ENCODE assay signal across 13 cellular contexts in the genomic region with DNA sequence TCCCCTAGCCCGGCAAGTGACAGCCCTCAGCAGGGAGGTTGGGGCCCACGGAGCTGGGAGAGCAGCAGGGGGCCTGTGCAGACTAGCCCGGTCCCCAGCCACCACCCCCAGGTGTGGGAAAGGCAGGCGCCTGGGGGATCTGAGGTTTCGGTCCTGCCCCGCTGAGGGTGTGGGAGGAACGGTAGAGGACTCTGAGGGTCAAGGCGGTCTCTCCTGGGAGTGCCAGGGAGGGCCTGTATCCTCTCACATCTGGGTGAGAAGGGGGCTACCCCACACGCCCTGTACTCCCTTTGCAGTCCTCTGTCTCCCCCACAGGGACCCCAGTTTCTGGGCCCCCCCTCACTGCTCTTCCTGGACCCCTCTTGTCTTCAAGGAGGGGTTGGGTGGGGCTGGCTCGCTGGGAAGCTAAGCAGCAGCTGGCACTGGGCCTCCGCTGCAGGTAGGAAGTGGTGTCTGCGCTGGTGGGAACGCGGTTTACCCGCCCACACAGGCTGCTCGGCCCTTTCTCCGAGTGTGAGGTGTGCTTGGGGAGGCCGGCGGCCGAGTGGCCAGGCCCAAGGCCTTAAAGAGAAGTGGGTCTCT. TPM values are rescaled to one million over a fixed set of nuclear protein-coding genes. Genes with fewer than 3 reads are reported as not detected.
A peak's percentile ranks its signal among the peaks of the same experiment; 100 is the strongest.
DNase-seq lines count a peak whose midpoint lies in the region; ATAC-seq and TF ChIP-seq lines count a peak whose summit lies in the region.
"Had no signal": no experiment of that assay in that cellular context is flagged by ENCODE, and none has a peak within 500 bp of the region (broad histone marks: within the 10 kb centered on the region; RNA-seq: fewer than 3 reads in every experiment).

No MANE protein-coding gene starts in this region.

- H3K27me3 Mint-ChIP-seq in activated CD4-positive, alpha-beta memory T cell treated with anti-CD3 and anti-CD28 coated beads for 36 hours = no peaks in the 10 kb centered on the region
- H3K27me3 Mint-ChIP-seq in endodermal cell (ENCODE audit: insufficient read depth) = peaks cover 7% of the 10 kb centered on the region
- H3K27me3 Mint-ChIP-seq in stimulated activated naive CD8-positive, alpha-beta T cell treated with anti-CD3 and anti-CD28 coated beads, Interleukin-15, amount 100 ng/mL, for 72 hours = no peaks in the 10 kb centered on the region

- H3K79me2 ChIP-seq in SK-N-SH (ENCODE audit: insufficient read depth) = no peaks in the 10 kb centered on the region

- peak overlapping the region; percentile 93 for H3K4me3 Mint-ChIP-seq in activated CD4-positive, alpha-beta memory T cell treated with anti-CD3 and anti-CD28 coated beads for 36 hours
- no peak overlapping the region for H3K4me3 Mint-ChIP-seq in endodermal cell
- peak overlapping the region; percentile 92 to 98 for H3K4me3 Mint-ChIP-seq in stimulated activated naive CD8-positive, alpha-beta T cell treated with anti-CD3 and anti-CD28 coated beads, Interleukin-15, amount 100 ng/mL, for 72 hours

- ATAC-seq in SK-N-SH treated with all-trans-retinoic acid at 6 μM for 48 hours (no peak), HG03045 (IDR thresholded peaks at IDR 0.05; ENCODE audit: unreplicated experiment) (no peak), GM18867 (IDR thresholded peaks at IDR 0.05; ENCODE audit: unreplicated experiment) (no peak)
- ATAC-seq in stimulated activated naive CD8-positive, alpha-beta T cell treated with anti-CD3 and anti-CD28 coated beads, Interleukin-15, amount 100 ng/mL, for 72 hours = peak; percentile 21

- no peak overlapping the region for H2AFZ ChIP-seq in SK-N-SH (ENCODE audit: low read depth)

- H3K4me1 ChIP-seq in SK-N-SH (ENCODE audit: control insufficient read depth in 1 of 2, insufficient read depth in 2 of 2, low read depth in 1 of 2, low read length in 1 of 2) (peaks cover 20 to 36% of the 10 kb centered on the region in 2 experiments; a peak in 3 of 4 replicates), endodermal cell (ENCODE audit: control insufficient read depth, insufficient read depth, low read length) (no peaks in the 10 kb centered on the region)

- H3K9me3 ChIP-seq in SK-N-SH = no peaks in the 10 kb centered on the region
- H3K9me3 ChIP-seq in endodermal cell (ENCODE audit: control insufficient read depth, low read length) = no peaks in the 10 kb centered on the region

- H3K9me3 Mint-ChIP-seq in activated CD4-positive, alpha-beta memory T cell treated with anti-CD3 and anti-CD28 coated beads for 36 hours = no peaks in the 10 kb centered on the region
- H3K9me3 Mint-ChIP-seq in endodermal cell = no peaks in the 10 kb centered on the region
- no peaks in the 10 kb centered on the region for H3K9me3 Mint-ChIP-seq in stimulated activated naive CD8-positive, alpha-beta T cell treated with anti-CD3 and anti-CD28 coated beads, Interleukin-15, amount 100 ng/mL, for 72 hours

- WGBS in SK-N-SH (ENCODE audit: low lambda C conversion rate) = 82% methylated on average over 12 of the region's 20 CpGs
- 86 to 99% methylated on average over 9 to 20 of the region's 20 CpGs for WGBS in endodermal cell (ENCODE audit: insufficient coverage in 1 of 2, insufficient read length in 1 of 2), 2 experiments

- H3K4me1 Mint-ChIP-seq in activated CD4-positive, alpha-beta memory T cell treated with anti-CD3 and anti-CD28 coated beads for 36 hours (ENCODE audit: low read depth) = peaks cover 82% of the 10 kb centered on the region
- no peaks in the 10 kb centered on the region for H3K4me1 Mint-ChIP-seq in endodermal cell
- H3K4me1 Mint-ChIP-seq in stimulated activated naive CD8-positive, alpha-beta T cell treated with anti-CD3 and anti-CD28 coated beads, Interleukin-15, amount 100 ng/mL, for 72 hours = peaks cover 100% of the 10 kb centered on the region

- no peak for TF ChIP-seq RAD21 in SK-N-SH (IDR thresholded peaks at IDR 0.05; ENCODE audit: low read length)

- H3K4me3 ChIP-seq in SK-N-SH (ENCODE audit: low read depth in 2 of 2, low read length in 1 of 2) (no peak overlapping the region), endodermal cell (ENCODE audit: low read length) (no peak overlapping the region)
- H3K4me3 ChIP-seq: SK-N-MC had no signal

- no peak for TF ChIP-seq CTCF in SK-N-SH (IDR thresholded peaks at IDR 0.05)
- TF ChIP-seq CTCF in endodermal cell (conservative IDR thresholded peaks at IDR 0.05) = no peak

- no peak overlapping the region for H3K4me2 ChIP-seq in SK-N-SH

- H3K27me3 ChIP-seq in SK-N-SH (ENCODE audit: insufficient read depth) = no peaks in the 10 kb centered on the region
- no peaks in the 10 kb centered on the region for H3K27me3 ChIP-seq in endodermal cell (ENCODE audit: control insufficient read depth, insufficient read depth, low read length, poor library complexity, severe bottlenecking)

- peaks cover 8% of the 10 kb centered on the region for H3F3A ChIP-seq in SK-N-SH (replicated peaks; ENCODE audit: insufficient read depth)

- peak overlapping the region; percentile 100 for H3K27ac Mint-ChIP-seq in activated CD4-positive, alpha-beta memory T cell treated with anti-CD3 and anti-CD28 coated beads for 36 hours
- peak overlapping the region; percentile 55 for H3K27ac Mint-ChIP-seq in endodermal cell
- peak overlapping the region; percentile 94 to 95 for H3K27ac Mint-ChIP-seq in stimulated activated naive CD8-positive, alpha-beta T cell treated with anti-CD3 and anti-CD28 coated beads, Interleukin-15, amount 100 ng/mL, for 72 hours

- H3K27ac ChIP-seq in SK-N-SH (ENCODE audit: low read depth in 2 of 2, low read length in 1 of 2) (no peak overlapping the region), endodermal cell (ENCODE audit: low read depth, low read length) (no peak overlapping the region)
- H3K27ac ChIP-seq: SK-N-MC had no signal

- peaks cover 13% of the 10 kb centered on the region for H3K36me3 Mint-ChIP-seq in activated CD4-positive, alpha-beta memory T cell treated with anti-CD3 and anti-CD28 coated beads for 36 hours
- H3K36me3 Mint-ChIP-seq in endodermal cell (ENCODE audit: low read depth) = no peaks in the 10 kb centered on the region

- H3K36me3 ChIP-seq in SK-N-SH (replicated peaks in 1 of 2; ENCODE audit: control insufficient read depth in 1 of 2, insufficient read depth in 2 of 2, low read length in 1 of 2) = no peaks in the 10 kb centered on the region
- H3K36me3 ChIP-seq in endodermal cell (ENCODE audit: control insufficient read depth, insufficient read depth, low read length) = no peaks in the 10 kb centered on the region

- no peak for TF ChIP-seq EP300 in SK-N-SH (IDR thresholded peaks at IDR 0.05; ENCODE audit: borderline replicate concordance in 1 of 2, low read depth in 1 of 2, low read length in 1 of 2)

- CTCF ChIA-PET in SK-N-SH (lab: Yijun Ruan, JAX) = interaction anchor here (1.1 to 15.1 kb wide), 14 partner anchors 8 to 114 kb away, joined by 3 to 184 read pairs (median 14); a partner anchor contains a TSS
- CTCF ChIA-PET in activated CD4-positive, alpha-beta memory T cell treated with anti-CD3 and anti-CD28 coated beads for 36 hours (lab: Charles Lee) = interaction anchor here (0.8 to 8.5 kb wide), 12 partner anchors 9 to 99 kb away, joined by 3 to 113 read pairs (median 4); a partner anchor contains a TSS

- H3K9ac ChIP-seq in SK-N-SH = no peak overlapping the region
- H3K9ac ChIP-seq in endodermal cell (ENCODE audit: extremely low read depth, low read length, poor library complexity, severe bottlenecking) = no peak overlapping the region

- H3K9me2 ChIP-seq in SK-N-SH = no peaks in the 10 kb centered on the region

- no peaks in the 10 kb centered on the region for H4K20me1 ChIP-seq in SK-N-SH (ENCODE audit: insufficient read depth)

- POLR2A ChIA-PET in SK-N-SH (lab: Yijun Ruan, JAX) = interaction anchor here (1.6 to 1.8 kb wide), 2 partner anchors 10 to 29 kb away, joined by 3 to 11 read pairs; no protein-coding TSS in a partner anchor
- POLR2A ChIA-PET in activated CD4-positive, alpha-beta memory T cell treated with anti-CD3 and anti-CD28 coated beads for 36 hours (lab: Charles Lee) = interaction anchor here (1.3 to 12.2 kb wide), 6 partner anchors 9 to 88 kb away, joined by 3 to 103 read pairs (median 13); a partner anchor contains a TSS

- intact Hi-C loops in activated CD4-positive, alpha-beta memory T cell treated with anti-CD3 and anti-CD28 coated beads for 36 hours (cut with micrococcal nuclease) = no loop called here

- DNase-seq in SK-N-SH (peak; percentile 41), endodermal cell (no peak), DMS53 treated with DMSO at 0.1 percent for 48 hours (lab: John Stamatoyannopoulos, UW; ENCODE audit: unreplicated experiment) (no peak)
- DNase-seq in activated CD4-positive, alpha-beta memory T cell treated with anti-CD3 and anti-CD28 coated beads for 36 hours = peak; percentile 86
- peak; percentile 71 to 80 for DNase-seq in stimulated activated naive CD8-positive, alpha-beta T cell treated with anti-CD3 and anti-CD28 coated beads, Interleukin-15, amount 100 ng/mL, for 72 hours
- DNase-seq: anterior cingulate cortex, NCI-H146 had no signal

RNA-seq across cellular contexts. Expression of a gene that starts 15.4 kb away (rescaled TPM):
- 0.07 TPM in 1 of 2 replicates, not detected in the other for polyA plus RNA-seq in SK-N-SH (2012; rRNA removed)
- polyA plus RNA-seq in SK-N-SH (2012; cell fraction: cytosol; rRNA removed) = 0.16 TPM in 1 of 2 replicates, not detected in the other
- polyA plus RNA-seq in SK-N-SH (2012; cell fraction: nucleus; rRNA removed) = not detected in 2 replicates
- total RNA-seq in activated CD4-positive, alpha-beta memory T cell treated with anti-CD3 and anti-CD28 coated beads for 36 hours = 100 to 1,000 TPM; 570 to 574 TPM
- total RNA-seq in endodermal cell = under 1 TPM; 0.55 to 0.80 TPM
- polyA plus RNA-seq in endodermal cell (2013, experiment 1 of 2) = 0.75 TPM
- polyA plus RNA-seq in endodermal cell (2013, experiment 2 of 2) = 0.58 TPM
- total RNA-seq: temporal lobe had no signal

RNA-seq across cellular contexts. Expression of a gene that starts 28.5 kb away (rescaled TPM):
- 133 and 216 TPM in 2 replicates for polyA plus RNA-seq in SK-N-SH (2012; rRNA removed)
- polyA plus RNA-seq in SK-N-SH (2012; cell fraction: cytosol; rRNA removed) = 121 and 170 TPM in 2 replicates
- polyA plus RNA-seq in SK-N-SH (2012; cell fraction: nucleus; rRNA removed) = 670 and 707 TPM in 2 replicates
- total RNA-seq in activated CD4-positive, alpha-beta memory T cell treated with anti-CD3 and anti-CD28 coated beads for 36 hours = 100 to 1,000 TPM; 110 to 111 TPM
- 100 to 1,000 TPM; 104 to 143 TPM for total RNA-seq in endodermal cell
- 101 TPM for polyA plus RNA-seq in endodermal cell (2013, experiment 1 of 2)
- 74.7 TPM for polyA plus RNA-seq in endodermal cell (2013, experiment 2 of 2)

RNA-seq across cellular contexts. Expression of a gene that starts 31.6 kb away (rescaled TPM):
- 2.1 and 3.8 TPM in 2 replicates for polyA plus RNA-seq in SK-N-SH (2012; rRNA removed)
- 0.82 and 1.6 TPM in 2 replicates for polyA plus RNA-seq in SK-N-SH (2012; cell fraction: cytosol; rRNA removed)
- polyA plus RNA-seq in SK-N-SH (2012; cell fraction: nucleus; rRNA removed) = 1.3 and 1.4 TPM in 2 replicates
- 10 to 100 TPM; 12.2 to 12.7 TPM for total RNA-seq in activated CD4-positive, alpha-beta memory T cell treated with anti-CD3 and anti-CD28 coated beads for 36 hours
- total RNA-seq in endodermal cell = not detected
- polyA plus RNA-seq in endodermal cell (2013, experiment 1 of 2) = 0.50 TPM
- polyA plus RNA-seq in endodermal cell (2013, experiment 2 of 2) = 0.12 TPM

RNA-seq across cellular contexts. Expression of a gene that starts 57.0 kb away (rescaled TPM):
- 0.10 and 0.11 TPM in 2 replicates for polyA plus RNA-seq in SK-N-SH (2012; rRNA removed)
- polyA plus RNA-seq in SK-N-SH (2012; cell fraction: cytosol; rRNA removed) = 0.08 and 0.12 TPM in 2 replicates
- polyA plus RNA-seq in SK-N-SH (2012; cell fraction: nucleus; rRNA removed) = 0.08 and 0.11 TPM in 2 replicates
- not detected for total RNA-seq in activated CD4-positive, alpha-beta memory T cell treated with anti-CD3 and anti-CD28 coated beads for 36 hours
- under 1 TPM; 0.46 to 0.48 TPM for total RNA-seq in endodermal cell
- polyA plus RNA-seq in endodermal cell (2013, experiment 1 of 2) = 0.32 TPM
- 0.12 TPM for polyA plus RNA-seq in endodermal cell (2013, experiment 2 of 2)
- total RNA-seq: lung microvascular endothelial cell, temporal lobe had no signal

Comparison
In these comparisons a context has a peak if more than half of its experiments do, and no peak if none do; other contexts are left out.
1. DNase-seq: peak in SK-N-SH (single experiment), activated CD4-positive, alpha-beta memory T cell treated with anti-CD3 and anti-CD28 coated beads for 36 hours (single experiment) and stimulated activated naive CD8-positive, alpha-beta T cell treated with anti-CD3 and anti-CD28 coated beads, Interleukin-15, amount 100 ng/mL, for 72 hours (2 of 2); none in endodermal cell (single experiment) and DMS53 treated with DMSO at 0.1 percent for 48 hours (single experiment).
2. RNA of a gene that starts 15.4 kb away (total RNA-seq): 570 to 574 TPM in activated CD4-positive, alpha-beta memory T cell treated with anti-CD3 and anti-CD28 coated beads for 36 hours; 0.55 to 0.80 TPM in endodermal cell; every median in the first group is over 100 times any median in the second.
3. RNA of a gene that starts 31.6 kb away (total RNA-seq): 12.2 to 12.7 TPM in activated CD4-positive, alpha-beta memory T cell treated with anti-CD3 and anti-CD28 coated beads for 36 hours; not detected in endodermal cell; every median in the first group is over 10 times any median in the second.
4. Peak in every context shown above with its lines, with median percentiles within 50 percentile points of each other: H3K27ac Mint-ChIP-seq.